15 cellular contexts compared by ENCODE assay signal in genomic region chr17:74116087-74116717, GRCh38.
DNase-seq lines count a peak whose midpoint lies in the region; FAIRE-seq and TF ChIP-seq lines count a peak whose summit lies in the region.
"Had no signal": no experiment of that assay in that cellular context is flagged by ENCODE, and none has a peak within 500 bp of the region (broad histone marks: within the 10 kb centered on the region; RNA-seq: fewer than 3 reads in every experiment).

No MANE protein-coding gene starts in this region.

- TF ChIP-seq POLR2A in erythroblast (IDR thresholded peaks at IDR 0.05; ENCODE audit: low read length) = no peak

- H3K4me3 Mint-ChIP-seq in Calu3 (ENCODE audit: low read depth, unreplicated experiment) (no peak overlapping the region), astrocyte (ENCODE audit: unreplicated experiment) (peak overlapping the region; percentile 66), neural progenitor cell (peak overlapping the region; percentile 29)
- H3K4me3 Mint-ChIP-seq: activated naive CD4-positive, alpha-beta T cell treated with anti-CD3 and anti-CD28 coated beads for 36 hours; CD8-positive, alpha-beta T cell; central memory CD8-positive, alpha-beta T cell; nephron had no signal

- POLR2A ChIA-PET in HEK293 (lab: Yijun Ruan, JAX) = no interaction called here

- H3K9ac ChIP-seq in astrocyte (ENCODE audit: low read length) (peak overlapping the region; percentile 39), neural progenitor cell (no peak overlapping the region)

- H4K20me1 ChIP-seq in astrocyte (ENCODE audit: insufficient read depth, low read length) (no peaks in the 10 kb centered on the region), neural progenitor cell (ENCODE audit: low read depth) (no peaks in the 10 kb centered on the region)

- H3K79me2 ChIP-seq in astrocyte (ENCODE audit: insufficient read depth, low read length) (no peaks in the 10 kb centered on the region), neural progenitor cell (ENCODE audit: low read depth) (no peaks in the 10 kb centered on the region)

- peak overlapping the region; percentile 15 for H2AFZ ChIP-seq in astrocyte (ENCODE audit: low read depth, low read length)
- no peak overlapping the region for H2AFZ ChIP-seq in neural progenitor cell (replicated peaks)

- CTCF ChIA-PET in Calu3 (lab: Charles Lee) (no interaction called here), HEK293 (lab: Yijun Ruan, JAX) (interaction anchor here (0.7 to 5.9 kb wide), 3 partner anchors 37 to 84 kb away, joined by 3 to 23 read pairs (median 4); no protein-coding TSS in a partner anchor)

- no peaks in the 10 kb centered on the region for H3K27me3 ChIP-seq in astrocyte (ENCODE audit: insufficient read depth, low read length)
- no peaks in the 10 kb centered on the region for H3K27me3 ChIP-seq in neural progenitor cell
- no peaks in the 10 kb centered on the region for H3K27me3 ChIP-seq in ascending aorta
- H3K27me3 ChIP-seq: right atrium auricular region had no signal

- H3K4me2 ChIP-seq in astrocyte (ENCODE audit: low read length) (peak overlapping the region; percentile 57), neural progenitor cell (peak overlapping the region; percentile 16)

- H3K4me1 Mint-ChIP-seq in Calu3 (ENCODE audit: low read depth, unreplicated experiment) = no peaks in the 10 kb centered on the region
- peaks cover 20% of the 10 kb centered on the region for H3K4me1 Mint-ChIP-seq in astrocyte (ENCODE audit: low read depth, unreplicated experiment)
- H3K4me1 Mint-ChIP-seq in neural progenitor cell = peaks cover 52% of the 10 kb centered on the region
- H3K4me1 Mint-ChIP-seq: central memory CD8-positive, alpha-beta T cell had no signal

- H3K4me3 ChIP-seq in HEK293 (ENCODE audit: low read depth, low read length) (0 out of 2 replicates have a peak overlapping the region, but pooled peaks have one; percentile 3), astrocyte (ENCODE audit: insufficient read depth, low read depth, low read length) (no peak overlapping the region), neural progenitor cell (no peak overlapping the region), ascending aorta (no peak overlapping the region)
- H3K4me3 ChIP-seq: right atrium auricular region, SJCRH30 had no signal

- intact Hi-C loops in Calu3 (cut with micrococcal nuclease; ENCODE audit: unreplicated experiment) = no loop called here
- intact Hi-C loops in ascending aorta (cut with DNase I) = no loop called here

- H3K36me3 ChIP-seq in HEK293 (ENCODE audit: control insufficient read depth in 2 of 2, insufficient read depth in 1 of 2, low read length in 2 of 2) = no peaks in the 10 kb centered on the region
- H3K36me3 ChIP-seq in astrocyte (ENCODE audit: insufficient read depth, low read length) = no peaks in the 10 kb centered on the region
- no peaks in the 10 kb centered on the region for H3K36me3 ChIP-seq in neural progenitor cell
- no peaks in the 10 kb centered on the region for H3K36me3 ChIP-seq in ascending aorta
- H3K36me3 ChIP-seq: right atrium auricular region, SJCRH30 had no signal

- peak; percentile 52 for FAIRE-seq in astrocyte (lab: Jason Lieb, UNC)

- H3K4me1 ChIP-seq in HEK293 (ENCODE audit: control insufficient read depth, insufficient read depth, low read length) = no peaks in the 10 kb centered on the region
- peaks cover 13% of the 10 kb centered on the region for H3K4me1 ChIP-seq in astrocyte (ENCODE audit: insufficient read depth, low read length)
- H3K4me1 ChIP-seq in neural progenitor cell = peaks cover 30% of the 10 kb centered on the region
- no peaks in the 10 kb centered on the region for H3K4me1 ChIP-seq in ascending aorta
- H3K4me1 ChIP-seq: right atrium auricular region, SJCRH30 had no signal

- no peaks in the 10 kb centered on the region for H3K9me3 ChIP-seq in HEK293 (ENCODE audit: control insufficient read depth, insufficient read depth, low read depth, low read length)
- H3K9me3 ChIP-seq in astrocyte (ENCODE audit: insufficient read depth, low read depth, low read length) = no peaks in the 10 kb centered on the region
- H3K9me3 ChIP-seq in neural progenitor cell (ENCODE audit: low read depth) = no peaks in the 10 kb centered on the region
- H3K9me3 ChIP-seq in ascending aorta = no peaks in the 10 kb centered on the region
- H3K9me3 ChIP-seq: SJCRH30 had no signal

- H3K36me3 Mint-ChIP-seq in Calu3 (ENCODE audit: insufficient read depth, unreplicated experiment) (no peaks in the 10 kb centered on the region), astrocyte (ENCODE audit: low read depth, unreplicated experiment) (peaks cover under 1% of the 10 kb centered on the region), neural progenitor cell (peaks cover 1% of the 10 kb centered on the region)
- H3K36me3 Mint-ChIP-seq: CD8-positive, alpha-beta T cell had no signal

- H3K9me3 Mint-ChIP-seq in Calu3 (ENCODE audit: low read depth, unreplicated experiment) (no peaks in the 10 kb centered on the region), astrocyte (ENCODE audit: unreplicated experiment) (peaks cover 8% of the 10 kb centered on the region), neural progenitor cell (peaks cover 8% of the 10 kb centered on the region)
- H3K9me3 Mint-ChIP-seq: activated naive CD4-positive, alpha-beta T cell treated with anti-CD3 and anti-CD28 coated beads for 36 hours; CD8-positive, alpha-beta T cell; central memory CD8-positive, alpha-beta T cell had no signal

- peak; percentile 25 for DNase-seq in Calu3
- peak; percentile 4 for DNase-seq in astrocyte (ENCODE audit: low read depth)
- DNase-seq in neural progenitor cell (ENCODE audit: low spot score) = no peak
- DNase-seq in erythroblast (lab: John Stamatoyannopoulos, UW) = no peak
- DNase-seq in ascending aorta (ENCODE audit: low spot score in 2 of 2) = no peak
- DNase-seq in amniotic stem cell (lab: John Stamatoyannopoulos, UW) = no peak
- DNase-seq: activated naive CD4-positive, alpha-beta T cell treated with anti-CD3 and anti-CD28 coated beads for 36 hours; CD8-positive, alpha-beta T cell; NCI-H1694; SJCRH30; stimulated activated CD4-positive, alpha-beta T cell treated with anti-CD3 and anti-CD28 coated beads, Interleukin-4, amount 100 ng/mL, for 24 hours had no signal

- H3K27ac ChIP-seq in HEK293 (ENCODE audit: extremely low read depth, low read depth, low read length) (no peak overlapping the region), astrocyte (ENCODE audit: low read depth, low read length) (peak overlapping the region; percentile 38), neural progenitor cell (no peak overlapping the region), ascending aorta (no peak overlapping the region)
- H3K27ac ChIP-seq: right atrium auricular region, SJCRH30 had no signal

- no peak for TF ChIP-seq CTCF in Calu3 (IDR thresholded peaks at IDR 0.05; ENCODE audit: unreplicated experiment)
- TF ChIP-seq CTCF in HEK293 (tag by site-specific recombination; IDR thresholded peaks at IDR 0.05) = no peak
- TF ChIP-seq CTCF in astrocyte (IDR thresholded peaks at IDR 0.05; ENCODE audit: insufficient read depth, low read depth, low read length) = no peak
- no peak for TF ChIP-seq CTCF in neural progenitor cell (IDR thresholded peaks at IDR 0.05)
- no peak for TF ChIP-seq CTCF in ascending aorta (IDR thresholded peaks at IDR 0.05)

- H3K27me3 Mint-ChIP-seq in Calu3 (ENCODE audit: unreplicated experiment) (peaks cover 80% of the 10 kb centered on the region), astrocyte (ENCODE audit: low read depth, unreplicated experiment) (peaks cover 29% of the 10 kb centered on the region), neural progenitor cell (ENCODE audit: insufficient read depth, low read depth) (no peaks in the 10 kb centered on the region)

- H3K27ac Mint-ChIP-seq in Calu3 (ENCODE audit: unreplicated experiment) (no peak overlapping the region), astrocyte (ENCODE audit: unreplicated experiment) (peak overlapping the region; percentile 70), neural progenitor cell (peak overlapping the region; percentile 80)
- H3K27ac Mint-ChIP-seq: activated naive CD4-positive, alpha-beta T cell treated with anti-CD3 and anti-CD28 coated beads for 36 hours; CD8-positive, alpha-beta T cell had no signal

- peaks cover 18% of the 10 kb centered on the region for H3F3A ChIP-seq in neural progenitor cell (ENCODE audit: low read depth)

- BruUV-seq in Calu3 (replicated peaks; lab: Mats Ljungman, UMichigan) = no TSS peak

TF ChIP-seq in HEK293, 187 proteins besides CTCF, POLR2A, EP300 and RAD21 (continues in another document):
- TF ChIP-seq ZNF341 (tag by site-specific recombination; IDR thresholded peaks at IDR 0.05; ENCODE audit: low read depth) (no peak), ZBTB21 (tag by site-specific recombination; IDR thresholded peaks at IDR 0.05) (peak; percentile 46; the same call in 1 of the 2 replicates), BCL6B (tag by site-specific recombination; IDR thresholded peaks at IDR 0.05) (0 out of 2 replicates have a peak, but pooled peaks have one; percentile 20), KLF9 (tag by site-specific recombination; IDR thresholded peaks at IDR 0.05; ENCODE audit: low read depth) (peak; percentile 47; the same call in 1 of the 2 replicates), KLF10 (tag by site-specific recombination; IDR thresholded peaks at IDR 0.05) (peak; percentile 94), SP7 (tag by site-specific recombination; IDR thresholded peaks at IDR 0.05) (peak; percentile 91), ZBTB48 (tag by site-specific recombination; IDR thresholded peaks at IDR 0.05) (peak; percentile 73; the same call in 1 of the 2 replicates), PRDM1 (tag by site-specific recombination; IDR thresholded peaks at IDR 0.05) (0 out of 2 replicates have a peak, but pooled peaks have one; percentile 18)
- TF ChIP-seq, protein P1, sequence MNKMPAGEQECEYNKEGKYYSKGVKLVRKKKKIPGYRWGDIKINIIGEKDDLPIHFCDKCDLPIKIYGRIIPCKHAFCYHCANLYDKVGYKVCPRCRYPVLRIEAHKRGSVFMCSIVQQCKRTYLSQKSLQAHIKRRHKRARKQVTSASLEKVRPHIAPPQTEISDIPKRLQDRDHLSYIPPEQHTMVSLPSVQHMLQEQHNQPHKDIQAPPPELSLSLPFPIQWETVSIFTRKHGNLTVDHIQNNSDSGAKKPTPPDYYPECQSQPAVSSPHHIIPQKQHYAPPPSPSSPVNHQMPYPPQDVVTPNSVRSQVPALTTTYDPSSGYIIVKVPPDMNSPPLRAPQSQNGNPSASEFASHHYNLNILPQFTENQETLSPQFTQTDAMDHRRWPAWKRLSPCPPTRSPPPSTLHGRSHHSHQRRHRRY (tag by site-specific recombination; IDR thresholded peaks at IDR 0.05) = no peak

Comparison
In these comparisons a context has a peak if more than half of its experiments do, and no peak if none do; other contexts are left out.
1. DNase-seq: peak in Calu3 (single experiment) and astrocyte (single experiment); none in neural progenitor cell (single experiment), erythroblast (0 of 2), ascending aorta (0 of 2) and amniotic stem cell (single experiment).